ENCODE assay signal across 8 cellular contexts in genomic region chr9:70420267-70421019, GRCh38. TPM values are rescaled to one million over a fixed set of nuclear protein-coding genes. Genes with fewer than 3 reads are reported as not detected.
DNase-seq lines count a peak whose midpoint lies in the region; ATAC-seq and TF ChIP-seq lines count a peak whose summit lies in the region.

No MANE protein-coding gene starts in this region.

- no peaks in the 10 kb centered on the region for H3K9me3 ChIP-seq in right lobe of liver

- H3K27ac ChIP-seq in right lobe of liver, result peak overlapping the region; percentile 97 to 100 (median 100)

- DNase-seq in A172 (ENCODE audit: low spot score) (peak; percentile 82), GM13977 (ENCODE audit: low spot score) (peak; percentile 23), NCI-H2171 (lab: John Stamatoyannopoulos, UW) (peak; percentile 85), ecto neural progenitor cell (ENCODE audit: low spot score) (peak; percentile 89), right lobe of liver (peak; percentile 95 to 98 (median 96))
- peak; percentile 71 to 77 for DNase-seq in activated CD4-positive, alpha-beta T cell treated with anti-CD3 and anti-CD28 coated beads for 4 hours
- peak; percentile 69 for DNase-seq in stimulated activated CD4-positive, alpha-beta T cell treated with anti-CD3 and anti-CD28 coated beads, Interleukin-4, amount 100 ng/mL, for 1 hour

- peaks cover 0 to 42% (median 14%) of the 10 kb centered on the region in 4 donors for H3K4me1 ChIP-seq in right lobe of liver

- peak; percentile 81 for TF ChIP-seq POLR2A in right lobe of liver (IDR thresholded peaks at IDR 0.05)

- TF ChIP-seq CTCF in GM13977 (IDR thresholded peaks at IDR 0.05; ENCODE audit: extremely low read depth, insufficient read depth, missing control alignments), result no peak
- no peak for TF ChIP-seq CTCF in right lobe of liver (IDR thresholded peaks at IDR 0.05)

- no peaks in the 10 kb centered on the region for H3K27me3 ChIP-seq in right lobe of liver

- peak; percentile 12 for ATAC-seq in HG02973 (IDR thresholded peaks at IDR 0.05; ENCODE audit: unreplicated experiment)
- ATAC-seq in right lobe of liver, result peak; percentile 58 to 66 (median 60)

- WGBS in right lobe of liver (ENCODE audit: insufficient coverage, low coverage, low lambda C conversion rate, missing lambda C conversion rate), result 2% methylated on average over 42 of the region's 45 CpGs

- no peaks in the 10 kb centered on the region for H3K36me3 ChIP-seq in right lobe of liver

- H3K4me3 ChIP-seq in right lobe of liver, result peak overlapping the region; percentile 40 to 66 (median 62)

- in situ Hi-C loops in GM13977 (cut with MboI; ENCODE audit: low pct_unique_long_range_greater_than_20kb, low sequenced_read_pairs, unreplicated experiment), result no loop called here

- intact Hi-C loops in right lobe of liver (cut with DNase I), result loop anchor here (2.0 to 10.0 kb wide), 2 partner anchors 60 to 64 kb away; no protein-coding TSS in a partner anchor

RNA-seq across cellular contexts. Expression of gene KLF9, which starts 6.0 kb away (rescaled TPM):
- 0.81 and 1.1 TPM in 2 replicates for total RNA-seq in A172 (2014; rRNA removed; shearing (Covaris generic))
- total RNA-seq in right lobe of liver, result 10 to 100 TPM in 5 of 6 experiments, 1 to 10 TPM in 1; 8.7 to 74.7 (median 32.3) TPM

Comparison
In these comparisons a context has a peak if more than half of its experiments do, and no peak if none do; other contexts are left out.
1. Peak in every context shown above with its lines: DNase-seq, ATAC-seq, H3K4me3 ChIP-seq and H3K27ac ChIP-seq.
2. DNase-seq: peak in every context shown above with its lines; median percentile 96 in right lobe of liver; 89 in ecto neural progenitor cell; 85 in NCI-H2171; 82 in A172; 74 in activated CD4-positive, alpha-beta T cell treated with anti-CD3 and anti-CD28 coated beads for 4 hours; 69 in stimulated activated CD4-positive, alpha-beta T cell treated with anti-CD3 and anti-CD28 coated beads, Interleukin-4, amount 100 ng/mL, for 1 hour; 23 in GM13977.